22 cellular contexts compared by ENCODE assay signal in genomic region chr6:157956171-157956730, GRCh38. TPM values are rescaled to one million over a fixed set of nuclear protein-coding genes. Genes with fewer than 3 reads are reported as not detected.
DNase-seq lines count a peak whose midpoint lies in the region; ATAC-seq, FAIRE-seq and TF ChIP-seq lines count a peak whose summit lies in the region.
"Had no signal": no experiment of that assay in that cellular context is flagged by ENCODE, and none has a peak within 500 bp of the region (broad histone marks: within the 10 kb centered on the region; RNA-seq: fewer than 3 reads in every experiment).

No MANE protein-coding gene starts in this region.

- H3K27me3 ChIP-seq in HepG2 (ENCODE audit: control insufficient read depth in 1 of 2, insufficient read depth in 2 of 2, low read length in 2 of 2) (no peaks in the 10 kb centered on the region; a peak in 1 of 5 replicates), right lobe of liver (no peaks in the 10 kb centered on the region), trophoblast cell (ENCODE audit: insufficient read depth, low read length) (no peaks in the 10 kb centered on the region), vagina (no peaks in the 10 kb centered on the region)
- H3K27me3 ChIP-seq: BLaER1 had no signal

- H3K79me1 ChIP-seq in trophoblast cell (ENCODE audit: low read length), result no peaks in the 10 kb centered on the region

- H3K79me2 ChIP-seq in HepG2 (ENCODE audit: insufficient read depth, low read length) (no peaks in the 10 kb centered on the region), trophoblast cell (ENCODE audit: control insufficient read depth, insufficient read depth, low read length, poor library complexity) (no peaks in the 10 kb centered on the region)

- no peak overlapping the region for H3K18ac ChIP-seq in trophoblast cell (ENCODE audit: low read length)

- H4K12ac ChIP-seq in trophoblast cell (ENCODE audit: low read depth, low read length), result no peak overlapping the region

- H3K4me3 ChIP-seq in HepG2 (replicated peaks in 1 of 3; ENCODE audit: insufficient read depth in 1 of 3, low read depth in 2 of 3, low read length in 3 of 3), result no peak overlapping the region
- H3K4me3 ChIP-seq in right lobe of liver, result no peak overlapping the region
- H3K4me3 ChIP-seq in trophoblast cell (ENCODE audit: low read depth, low read length), result no peak overlapping the region
- H3K4me3 ChIP-seq in vagina, result no peak overlapping the region
- H3K4me3 ChIP-seq: BLaER1, GM23248 had no signal

- H3K4me2 ChIP-seq in HepG2 (ENCODE audit: low read depth, low read length), result no peak overlapping the region
- H3K4me2 ChIP-seq in trophoblast cell (ENCODE audit: low read length), result no peak overlapping the region
- H3K4me2 ChIP-seq: BLaER1 had no signal

- CTCF ChIA-PET in HepG2 (lab: Yijun Ruan, JAX; ENCODE audit: low intra/inter-chr PET ratio, low total read pairs), result no interaction called here

- no peak overlapping the region for H3K9ac ChIP-seq in HepG2 (ENCODE audit: insufficient read depth, low read depth, low read length)
- H3K9ac ChIP-seq in trophoblast cell (ENCODE audit: low read length), result no peak overlapping the region
- H3K9ac ChIP-seq: BLaER1, GM23248 had no signal

- no peak for FAIRE-seq in HepG2 (lab: Jason Lieb, UNC)
- FAIRE-seq: A204.1, G401.6, GM12892, GM19239, H1 had no signal

- peaks cover 61% of the 10 kb centered on the region for H3K4me1 ChIP-seq in HepG2 (ENCODE audit: insufficient read depth, low read length)
- H3K4me1 ChIP-seq in right lobe of liver, result peaks cover 0 to 11% (median 5%) of the 10 kb centered on the region in 4 donors
- no peaks in the 10 kb centered on the region for H3K4me1 ChIP-seq in trophoblast cell (ENCODE audit: control insufficient read depth in 1 of 2, insufficient read depth in 2 of 2, low read length in 2 of 2)
- H3K4me1 ChIP-seq in vagina, result peaks cover 10% of the 10 kb centered on the region
- H3K4me1 ChIP-seq: BLaER1 had no signal

- no peak overlapping the region for H3K4ac ChIP-seq in trophoblast cell (ENCODE audit: low read depth, low read length)

- in situ Hi-C loops in HepG2 (cut with HindIII; ENCODE audit: extremely low pct_ligation_motif_present, low pct_unique_long_range_greater_than_20kb), result no loop called here

- BruUV-seq in HepG2 (replicated peaks; lab: Mats Ljungman, UMichigan), result no TSS peak

- POLR2A ChIA-PET in HepG2 (lab: Yijun Ruan, JAX), result no interaction called here

- WGBS in HepG2 (ENCODE audit: low lambda C conversion rate), result 91% methylated on average over 12 of the region's 12 CpGs
- WGBS in right lobe of liver (ENCODE audit: insufficient coverage, low coverage, low lambda C conversion rate, missing lambda C conversion rate), result 88% methylated on average over 11 of the region's 12 CpGs
- WGBS in trophoblast cell (ENCODE audit: extremely low coverage, insufficient coverage, insufficient read length), result no CpG with 5 or more reads among the region's 12 CpGs

- H3K27ac ChIP-seq in HepG2 (ENCODE audit: extremely low read length, insufficient read depth, low read length) (no peak overlapping the region), right lobe of liver (no peak overlapping the region), trophoblast cell (ENCODE audit: low read depth, low read length) (no peak overlapping the region), vagina (no peak overlapping the region)
- H3K27ac ChIP-seq: 22Rv1, BLaER1, C4-2B, GM23248 had no signal

- no peaks in the 10 kb centered on the region for H4K20me1 ChIP-seq in HepG2 (ENCODE audit: insufficient read depth, low read length)
- H4K20me1 ChIP-seq: BLaER1 had no signal

- intact Hi-C loops in HepG2 (cut with micrococcal nuclease; ENCODE audit: unreplicated experiment) (loop anchor here (10.0 kb wide), 1 partner anchor 119 kb away; no protein-coding TSS in a partner anchor), right lobe of liver (cut with DNase I) (no loop called here), vagina (cut with DNase I) (no loop called here)

- DNase-seq in HepG2 (ENCODE audit: low spot score) (no peak), right lobe of liver (no peak), trophoblast cell (peak; percentile 53 to 74), vagina (ENCODE audit: extremely low spot score in 2 of 2) (peak; percentile 62 to 91), NCI-H510A (lab: John Stamatoyannopoulos, UW) (no peak)
- DNase-seq: Caco-2; CD4-positive, CD25-positive, alpha-beta regulatory T cell; CD8-positive, alpha-beta T cell; DMS153; DND-41; GM23248; H7 had no signal

- H2AFZ ChIP-seq in HepG2 (ENCODE audit: low read length) (no peak overlapping the region), trophoblast cell (ENCODE audit: insufficient read depth, low read length, poor library complexity) (no peak overlapping the region)
- H2AFZ ChIP-seq: GM23248 had no signal

- no peak overlapping the region for H4K91ac ChIP-seq in trophoblast cell (ENCODE audit: low read depth, low read length)

- H3K23ac ChIP-seq in trophoblast cell (ENCODE audit: low read length), result no peak overlapping the region

- TF ChIP-seq POLR2A in HepG2 (IDR thresholded peaks at IDR 0.05; ENCODE audit: insufficient read depth in 1 of 2, low read depth in 2 of 2, low read length in 2 of 2) (no peak), right lobe of liver (IDR thresholded peaks at IDR 0.05) (no peak), vagina (IDR thresholded peaks at IDR 0.05) (no peak)

- TF ChIP-seq EP300 in HepG2 (IDR thresholded peaks at IDR 0.05; ENCODE audit: low read depth in 2 of 2, low read length in 2 of 2) (no peak), HepG2 (CRISPR knock-in tag; IDR thresholded peaks at IDR 0.05; ENCODE audit: borderline replicate concordance) (no peak)

- no peak for TF ChIP-seq RAD21 in HepG2 (CRISPR knock-in tag; IDR thresholded peaks at IDR 0.05)

- H2AK5ac ChIP-seq in trophoblast cell (ENCODE audit: low read length), result no peak overlapping the region

- TF ChIP-seq CTCF in HepG2 (CRISPR knock-in tag; IDR thresholded peaks at IDR 0.05) (no peak), right lobe of liver (IDR thresholded peaks at IDR 0.05) (no peak), vagina (IDR thresholded peaks at IDR 0.05) (no peak)

- ATAC-seq in HepG2, result no peak
- no peak for ATAC-seq in right lobe of liver
- no peak for ATAC-seq in GM21423 (IDR thresholded peaks at IDR 0.05; ENCODE audit: unreplicated experiment)
- ATAC-seq: CD8-positive, alpha-beta T cell; HCT116 had no signal

- H2BK12ac ChIP-seq in trophoblast cell (ENCODE audit: low read length), result no peak overlapping the region

- no peak overlapping the region for H4K8ac ChIP-seq in trophoblast cell (ENCODE audit: low read depth, low read length)

- H2BK120ac ChIP-seq in trophoblast cell (ENCODE audit: insufficient read depth, low read length, poor library complexity), result no peak overlapping the region

- no peaks in the 10 kb centered on the region for H3K36me3 ChIP-seq in HepG2 (replicated peaks in 1 of 2; ENCODE audit: control insufficient read depth in 1 of 2, insufficient read depth in 2 of 2, low read length in 2 of 2)
- no peaks in the 10 kb centered on the region for H3K36me3 ChIP-seq in right lobe of liver
- no peaks in the 10 kb centered on the region for H3K36me3 ChIP-seq in trophoblast cell (ENCODE audit: control insufficient read depth in 1 of 2, insufficient read depth in 2 of 2, low read length in 2 of 2)
- no peaks in the 10 kb centered on the region for H3K36me3 ChIP-seq in vagina
- H3K36me3 ChIP-seq: BLaER1 had no signal

- no peak overlapping the region for H2BK5ac ChIP-seq in trophoblast cell (ENCODE audit: low read depth, low read length, poor library complexity)

- H3K14ac ChIP-seq in trophoblast cell (ENCODE audit: low read length), result no peak overlapping the region

- H3K9me3 ChIP-seq in HepG2 (ENCODE audit: low read length) (peaks cover 21% of the 10 kb centered on the region), right lobe of liver (peaks cover 0 to 4% (median 0%) of the 10 kb centered on the region in 4 donors), trophoblast cell (ENCODE audit: insufficient read depth, low read depth, low read length) (peaks cover 3% of the 10 kb centered on the region), vagina (no peaks in the 10 kb centered on the region)

TF ChIP-seq in HepG2, 621 proteins besides CTCF, POLR2A, EP300 and RAD21 (continues in another document):
- TF ChIP-seq SIX4 (CRISPR knock-in tag; IDR thresholded peaks at IDR 0.05), result no peak
- TF ChIP-seq ATF7 (IDR thresholded peaks at IDR 0.05), result no peak
- no peak for TF ChIP-seq ATF7 (CRISPR knock-in tag; IDR thresholded peaks at IDR 0.05)
- no peak for TF ChIP-seq THYN1 (CRISPR knock-in tag; IDR thresholded peaks at IDR 0.05; ENCODE audit: borderline replicate concordance, low read depth)

RNA-seq across cellular contexts. Expression of gene SYNJ2, which starts 25.4 kb away (rescaled TPM):
- 39.0 and 39.1 TPM in 2 replicates for total RNA-seq in HepG2 (2016; rRNA removed; fragmentation: Illumina TruSeq; extraction: Trizol)
- total RNA-seq in HepG2 (2016; cell fraction: cytosol; rRNA removed; fragmentation: Illumina TruSeq; extraction: Trizol; ENCODE audit: low read depth), result 50.4 and 51.2 TPM in 2 replicates
- 32.6 and 44.6 TPM in 2 replicates for total RNA-seq in HepG2 (2016; cell fraction: insoluble cytoplasmic fraction; rRNA removed; fragmentation: Illumina TruSeq; extraction: Trizol)
- 52.4 and 52.9 TPM in 2 replicates for total RNA-seq in HepG2 (2016; cell fraction: membrane; rRNA removed; fragmentation: Illumina TruSeq; extraction: Trizol)
- 33.3 and 38.2 TPM in 2 replicates for total RNA-seq in HepG2 (2016; cell fraction: nucleus; rRNA removed; fragmentation: Illumina TruSeq; extraction: Trizol)
- 57.6 and 59.5 TPM in 2 replicates for polyA plus RNA-seq in HepG2 (2011; rRNA removed)
- 44.7 and 49.0 TPM in 2 replicates for polyA plus RNA-seq in HepG2 (2011; cell fraction: cytosol; rRNA removed)
- 85.9 and 86.7 TPM in 2 replicates for polyA plus RNA-seq in HepG2 (2011; cell fraction: nucleus; rRNA removed)
- polyA plus RNA-seq in HepG2 (2012), result 53.7 and 59.9 TPM in 2 replicates
- 53.0 and 54.8 TPM in 2 replicates for polyA plus RNA-seq in HepG2 (2016; cell fraction: cytosol; fragmentation: Illumina TruSeq; extraction: Trizol; ENCODE audit: low read depth)
- polyA plus RNA-seq in HepG2 (2016; cell fraction: insoluble cytoplasmic fraction; fragmentation: Illumina TruSeq; extraction: Trizol; ENCODE audit: low read depth), result 28.2 and 29.0 TPM in 2 replicates
- 41.5 and 42.8 TPM in 2 replicates for polyA plus RNA-seq in HepG2 (2016; cell fraction: membrane; fragmentation: Illumina TruSeq; extraction: Trizol; ENCODE audit: low read depth)
- polyA plus RNA-seq in HepG2 (2016; cell fraction: nucleus; fragmentation: Illumina TruSeq; extraction: Trizol; ENCODE audit: insufficient read depth, low read depth), result 49.3 and 52.0 TPM in 2 replicates
- 21.9 and 161 TPM in 2 replicates for polyA minus RNA-seq in HepG2 (2011; rRNA and poly(A)+ RNA removed; ENCODE audit: low replicate concordance)
- polyA minus RNA-seq in HepG2 (2011; cell fraction: cytosol; rRNA and poly(A)+ RNA removed), result 57.2 and 71.5 TPM in 2 replicates
- 135 and 148 TPM in 2 replicates for polyA minus RNA-seq in HepG2 (2011; cell fraction: nucleus; rRNA and poly(A)+ RNA removed)
- 1 to 10 TPM; 3.2 to 7.4 (median 4.2) TPM for total RNA-seq in right lobe of liver
- 22.0 and 25.0 TPM in 2 replicates for polyA plus RNA-seq in trophoblast cell (2013)
- total RNA-seq in vagina, result 8.3 TPM

Comparison
In these comparisons a context has a peak if more than half of its experiments do, and no peak if none do; other contexts are left out.
1. DNase-seq: peak in trophoblast cell (2 of 2) and vagina (2 of 2); none in HepG2 (single experiment), right lobe of liver (0 of 3) and NCI-H510A (single experiment).